Comparison of ENCODE assay signal across 8 cellular contexts in genomic region chr7:93551063-93551895, GRCh38. TPM values are rescaled to one million over a fixed set of nuclear protein-coding genes. Genes with fewer than 3 reads are reported as not detected.
DNase-seq lines count a peak whose midpoint lies in the region; ATAC-seq and TF ChIP-seq lines count a peak whose summit lies in the region.

No MANE protein-coding gene starts in this region.

- DNase-seq in Daoy (ENCODE audit: low read depth) = peak; percentile 30
- peak; percentile 42 for DNase-seq in iPS-NIHi7 (ENCODE audit: extremely low spot score)
- DNase-seq in GM19240 (ENCODE audit: insufficient read length, low spot score) = no peak
- DNase-seq in activated naive CD4-positive, alpha-beta T cell treated with Interleukin-2 at 50 U/mL for 16 hours = no peak
- no peak for DNase-seq in effector CD8-positive, alpha-beta T cell (lab: John Stamatoyannopoulos, UW)

- peak; percentile 63 for ATAC-seq in HG02885 (IDR thresholded peaks at IDR 0.05; ENCODE audit: poor library complexity, unreplicated experiment)
- ATAC-seq in SK-N-SH treated with all-trans-retinoic acid at 6 μM for 48 hours = peak; percentile 88
- ATAC-seq in GM18505 (IDR thresholded peaks at IDR 0.05; ENCODE audit: unreplicated experiment) = no peak

- TF ChIP-seq POLR2A in GM18505 (IDR thresholded peaks at IDR 0.05; ENCODE audit: borderline replicate concordance, extremely low read depth, insufficient read depth, insufficient read length) = no peak

TF ChIP-seq in SK-N-SH treated with all-trans-retinoic acid at 6 μM for 48 hours, 23 proteins besides CTCF, POLR2A, EP300 and RAD21:
- no peak for TF ChIP-seq PPARA (CRISPR knock-in tag; IDR thresholded peaks at IDR 0.05; ENCODE audit: borderline replicate concordance)
- TF ChIP-seq ZC3H10 (CRISPR knock-in tag; IDR thresholded peaks at IDR 0.05) = no peak
- TF ChIP-seq GLIS3 (CRISPR knock-in tag; IDR thresholded peaks at IDR 0.05) = no peak
- no peak for TF ChIP-seq CSDC2 (CRISPR knock-in tag; IDR thresholded peaks at IDR 0.05)
- no peak for TF ChIP-seq TCF4 (CRISPR knock-in tag; IDR thresholded peaks at IDR 0.05; ENCODE audit: borderline replicate concordance)
TF ChIP-seq in SK-N-SH treated with all-trans-retinoic acid at 6 μM for 48 hours: peak in this region for 0.

RNA-seq across cellular contexts. Expression of gene CALCR, which starts 23.2 kb away (rescaled TPM):
- total RNA-seq in Daoy (2014; rRNA removed; shearing (Covaris generic)) = not detected in 2 replicates

Comparison
In these comparisons a context has a peak if more than half of its experiments do, and no peak if none do; other contexts are left out.
1. DNase-seq: peak in Daoy (single experiment) and iPS-NIHi7 (single experiment); none in GM19240 (single experiment), activated naive CD4-positive, alpha-beta T cell treated with Interleukin-2 at 50 U/mL for 16 hours (single experiment) and effector CD8-positive, alpha-beta T cell (single experiment).